In the genomic region with DNA sequence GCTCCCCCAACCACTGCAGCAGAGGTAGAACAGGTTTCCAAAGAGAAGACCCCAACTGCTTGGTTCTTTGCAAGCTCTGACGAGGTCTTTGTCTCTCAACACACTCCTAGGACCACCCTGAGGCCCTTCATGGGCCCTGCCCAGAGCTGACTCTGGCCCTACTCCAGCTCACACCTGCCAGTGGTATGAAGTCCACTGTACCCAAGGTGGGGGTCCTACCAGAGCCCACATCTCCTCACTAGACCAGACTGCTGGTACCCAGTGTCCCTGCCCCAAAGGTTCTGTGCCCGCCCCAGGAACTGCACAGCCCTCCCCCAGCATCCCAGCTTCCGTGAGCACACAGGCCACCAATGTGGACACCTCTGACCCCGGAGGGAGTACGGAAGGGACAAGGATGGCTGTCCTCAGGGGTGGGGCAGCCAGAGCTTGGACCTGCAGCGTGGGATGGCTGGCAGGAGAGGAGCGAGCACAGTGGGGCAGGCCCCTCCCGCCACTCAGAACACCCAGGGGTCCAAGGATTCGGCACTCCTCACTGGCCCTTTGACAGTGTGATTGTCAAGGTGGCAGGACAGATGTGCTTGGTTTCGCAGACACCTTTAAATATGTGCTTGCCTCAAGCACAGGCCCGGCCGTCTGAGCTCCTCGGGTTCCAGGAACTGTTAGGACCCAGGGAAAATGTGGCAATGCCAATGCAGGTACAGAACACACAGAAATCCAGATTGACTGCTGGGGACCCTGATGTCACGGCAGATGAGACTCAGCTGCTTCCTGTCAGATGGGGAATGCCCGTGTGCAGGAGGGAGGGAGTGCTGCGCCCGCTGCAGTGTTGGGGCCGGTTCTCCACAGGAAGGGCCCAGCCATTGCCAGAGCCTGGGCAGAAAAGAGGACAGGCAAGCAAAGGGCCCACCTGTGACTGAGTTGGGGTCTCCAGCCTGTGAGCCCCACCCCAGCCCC, we compare ENCODE assay signal across 1 cellular context.
TF ChIP-seq lines count a peak whose summit lies in the region.

No MANE protein-coding gene starts in this region.

TF ChIP-seq in GM23338, 12 proteins besides CTCF, POLR2A, EP300 and RAD21 (continued from another document):
- TF ChIP-seq, protein P1, sequence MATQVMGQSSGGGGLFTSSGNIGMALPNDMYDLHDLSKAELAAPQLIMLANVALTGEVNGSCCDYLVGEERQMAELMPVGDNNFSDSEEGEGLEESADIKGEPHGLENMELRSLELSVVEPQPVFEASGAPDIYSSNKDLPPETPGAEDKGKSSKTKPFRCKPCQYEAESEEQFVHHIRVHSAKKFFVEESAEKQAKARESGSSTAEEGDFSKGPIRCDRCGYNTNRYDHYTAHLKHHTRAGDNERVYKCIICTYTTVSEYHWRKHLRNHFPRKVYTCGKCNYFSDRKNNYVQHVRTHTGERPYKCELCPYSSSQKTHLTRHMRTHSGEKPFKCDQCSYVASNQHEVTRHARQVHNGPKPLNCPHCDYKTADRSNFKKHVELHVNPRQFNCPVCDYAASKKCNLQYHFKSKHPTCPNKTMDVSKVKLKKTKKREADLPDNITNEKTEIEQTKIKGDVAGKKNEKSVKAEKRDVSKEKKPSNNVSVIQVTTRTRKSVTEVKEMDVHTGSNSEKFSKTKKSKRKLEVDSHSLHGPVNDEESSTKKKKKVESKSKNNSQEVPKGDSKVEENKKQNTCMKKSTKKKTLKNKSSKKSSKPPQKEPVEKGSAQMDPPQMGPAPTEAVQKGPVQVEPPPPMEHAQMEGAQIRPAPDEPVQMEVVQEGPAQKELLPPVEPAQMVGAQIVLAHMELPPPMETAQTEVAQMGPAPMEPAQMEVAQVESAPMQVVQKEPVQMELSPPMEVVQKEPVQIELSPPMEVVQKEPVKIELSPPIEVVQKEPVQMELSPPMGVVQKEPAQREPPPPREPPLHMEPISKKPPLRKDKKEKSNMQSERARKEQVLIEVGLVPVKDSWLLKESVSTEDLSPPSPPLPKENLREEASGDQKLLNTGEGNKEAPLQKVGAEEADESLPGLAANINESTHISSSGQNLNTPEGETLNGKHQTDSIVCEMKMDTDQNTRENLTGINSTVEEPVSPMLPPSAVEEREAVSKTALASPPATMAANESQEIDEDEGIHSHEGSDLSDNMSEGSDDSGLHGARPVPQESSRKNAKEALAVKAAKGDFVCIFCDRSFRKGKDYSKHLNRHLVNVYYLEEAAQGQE (IDR thresholded peaks at IDR 0.05; ENCODE audit: unreplicated experiment) = no peak
- TF ChIP-seq EZH2 (IDR thresholded peaks at IDR 0.05; ENCODE audit: low read depth, unreplicated experiment) (no peak), POLR2AphosphoS5 (IDR thresholded peaks at IDR 0.05; ENCODE audit: low read depth) (no peak), EZH2phosphoT487 (IDR thresholded peaks at IDR 0.05; ENCODE audit: unreplicated experiment) (no peak), NANOG (IDR thresholded peaks at IDR 0.05; ENCODE audit: borderline replicate concordance) (no peak), ETS1 (IDR thresholded peaks at IDR 0.05) (no peak), ZNF114 (CRISPR knock-in tag; IDR thresholded peaks at IDR 0.05) (no peak)
- TF ChIP-seq, protein P2, sequence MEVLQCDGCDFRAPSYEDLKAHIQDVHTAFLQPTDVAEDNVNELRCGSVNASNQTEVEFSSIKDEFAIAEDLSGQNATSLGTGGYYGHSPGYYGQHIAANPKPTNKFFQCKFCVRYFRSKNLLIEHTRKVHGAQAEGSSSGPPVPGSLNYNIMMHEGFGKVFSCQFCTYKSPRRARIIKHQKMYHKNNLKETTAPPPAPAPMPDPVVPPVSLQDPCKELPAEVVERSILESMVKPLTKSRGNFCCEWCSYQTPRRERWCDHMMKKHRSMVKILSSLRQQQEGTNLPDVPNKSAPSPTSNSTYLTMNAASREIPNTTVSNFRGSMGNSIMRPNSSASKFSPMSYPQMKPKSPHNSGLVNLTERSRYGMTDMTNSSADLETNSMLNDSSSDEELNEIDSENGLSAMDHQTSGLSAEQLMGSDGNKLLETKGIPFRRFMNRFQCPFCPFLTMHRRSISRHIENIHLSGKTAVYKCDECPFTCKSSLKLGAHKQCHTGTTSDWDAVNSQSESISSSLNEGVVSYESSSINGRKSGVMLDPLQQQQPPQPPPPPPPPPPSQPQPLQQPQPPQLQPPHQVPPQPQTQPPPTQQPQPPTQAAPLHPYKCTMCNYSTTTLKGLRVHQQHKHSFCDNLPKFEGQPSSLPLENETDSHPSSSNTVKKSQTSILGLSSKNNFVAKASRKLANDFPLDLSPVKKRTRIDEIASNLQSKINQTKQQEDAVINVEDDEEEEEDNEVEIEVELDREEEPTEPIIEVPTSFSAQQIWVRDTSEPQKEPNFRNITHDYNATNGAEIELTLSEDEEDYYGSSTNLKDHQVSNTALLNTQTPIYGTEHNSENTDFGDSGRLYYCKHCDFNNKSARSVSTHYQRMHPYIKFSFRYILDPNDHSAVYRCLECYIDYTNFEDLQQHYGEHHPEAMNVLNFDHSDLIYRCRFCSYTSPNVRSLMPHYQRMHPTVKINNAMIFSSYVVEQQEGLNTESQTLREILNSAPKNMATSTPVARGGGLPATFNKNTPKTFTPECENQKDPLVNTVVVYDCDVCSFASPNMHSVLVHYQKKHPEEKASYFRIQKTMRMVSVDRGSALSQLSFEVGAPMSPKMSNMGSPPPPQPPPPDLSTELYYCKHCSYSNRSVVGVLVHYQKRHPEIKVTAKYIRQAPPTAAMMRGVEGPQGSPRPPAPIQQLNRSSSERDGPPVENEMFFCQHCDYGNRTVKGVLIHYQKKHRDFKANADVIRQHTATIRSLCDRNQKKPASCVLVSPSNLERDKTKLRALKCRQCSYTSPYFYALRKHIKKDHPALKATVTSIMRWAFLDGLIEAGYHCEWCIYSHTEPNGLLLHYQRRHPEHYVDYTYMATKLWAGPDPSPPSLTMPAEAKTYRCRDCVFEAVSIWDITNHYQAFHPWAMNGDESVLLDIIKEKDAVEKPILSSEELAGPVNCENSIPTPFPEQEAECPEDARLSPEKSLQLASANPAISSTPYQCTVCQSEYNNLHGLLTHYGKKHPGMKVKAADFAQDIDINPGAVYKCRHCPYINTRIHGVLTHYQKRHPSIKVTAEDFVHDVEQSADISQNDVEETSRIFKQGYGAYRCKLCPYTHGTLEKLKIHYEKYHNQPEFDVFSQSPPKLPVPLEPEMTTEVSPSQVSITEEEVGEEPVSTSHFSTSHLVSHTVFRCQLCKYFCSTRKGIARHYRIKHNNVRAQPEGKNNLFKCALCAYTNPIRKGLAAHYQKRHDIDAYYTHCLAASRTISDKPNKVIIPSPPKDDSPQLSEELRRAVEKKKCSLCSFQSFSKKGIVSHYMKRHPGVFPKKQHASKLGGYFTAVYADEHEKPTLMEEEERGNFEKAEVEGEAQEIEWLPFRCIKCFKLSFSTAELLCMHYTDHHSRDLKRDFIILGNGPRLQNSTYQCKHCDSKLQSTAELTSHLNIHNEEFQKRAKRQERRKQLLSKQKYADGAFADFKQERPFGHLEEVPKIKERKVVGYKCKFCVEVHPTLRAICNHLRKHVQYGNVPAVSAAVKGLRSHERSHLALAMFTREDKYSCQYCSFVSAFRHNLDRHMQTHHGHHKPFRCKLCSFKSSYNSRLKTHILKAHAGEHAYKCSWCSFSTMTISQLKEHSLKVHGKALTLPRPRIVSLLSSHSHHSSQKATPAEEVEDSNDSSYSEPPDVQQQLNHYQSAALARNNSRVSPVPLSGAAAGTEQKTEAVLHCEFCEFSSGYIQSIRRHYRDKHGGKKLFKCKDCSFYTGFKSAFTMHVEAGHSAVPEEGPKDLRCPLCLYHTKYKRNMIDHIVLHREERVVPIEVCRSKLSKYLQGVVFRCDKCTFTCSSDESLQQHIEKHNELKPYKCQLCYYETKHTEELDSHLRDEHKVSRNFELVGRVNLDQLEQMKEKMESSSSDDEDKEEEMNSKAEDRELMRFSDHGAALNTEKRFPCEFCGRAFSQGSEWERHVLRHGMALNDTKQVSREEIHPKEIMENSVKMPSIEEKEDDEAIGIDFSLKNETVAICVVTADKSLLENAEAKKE (CRISPR knock-in tag; IDR thresholded peaks at IDR 0.05) = no peak
